Comparison of ENCODE assay signal across 8 cellular contexts in the genomic region with DNA sequence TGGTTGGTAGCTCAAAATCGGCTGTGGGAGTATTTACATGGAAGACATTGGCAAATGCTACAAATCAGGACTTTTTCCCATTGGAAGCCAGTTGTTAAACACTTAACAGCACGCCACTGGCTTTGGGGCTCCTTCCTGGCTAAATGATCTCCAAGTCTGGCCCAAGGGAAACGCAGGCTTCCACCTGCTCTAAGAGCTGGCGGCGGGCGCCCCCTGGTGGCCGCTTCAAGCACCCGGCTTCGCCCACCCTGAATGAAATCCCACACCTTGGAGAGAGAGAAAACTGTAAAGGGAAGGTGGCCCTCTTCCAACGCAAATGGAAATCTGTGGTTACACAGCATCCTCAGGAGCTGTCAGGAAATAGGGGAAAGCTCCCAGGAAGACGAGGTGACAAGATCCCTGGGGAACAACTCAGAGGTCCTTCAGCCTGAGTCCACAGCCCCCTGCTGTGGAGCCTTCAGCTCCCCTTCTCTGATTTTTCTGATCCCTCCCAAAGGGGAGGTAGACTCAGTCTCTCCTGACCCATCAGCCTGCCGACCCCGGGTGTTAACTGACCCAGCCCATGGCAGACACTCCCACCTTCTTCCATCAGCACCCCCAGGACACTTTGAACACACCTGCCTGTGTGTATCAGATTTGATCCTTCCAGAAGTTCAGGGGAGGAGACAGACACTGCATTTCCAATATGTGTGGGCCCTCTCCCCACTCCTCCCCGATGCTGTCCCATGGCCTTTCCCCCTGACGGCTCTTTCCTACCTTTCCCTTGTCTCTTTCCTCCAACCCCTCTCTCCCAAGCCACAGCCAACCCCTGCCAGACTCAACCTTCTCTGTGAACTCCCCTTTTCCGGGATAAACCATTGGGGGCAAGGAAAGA.
A peak's percentile ranks its signal among the peaks of the same experiment; 100 is the strongest.
DNase-seq lines count a peak whose midpoint lies in the region; ATAC-seq and TF ChIP-seq lines count a peak whose summit lies in the region.

No MANE protein-coding gene starts in this region.

- H3K4me3 ChIP-seq in GM12875 (ENCODE audit: low read depth, low read length) = no peak overlapping the region

- ATAC-seq in HG03175 (IDR thresholded peaks at IDR 0.05; ENCODE audit: unreplicated experiment) (peak; percentile 61), HG02884 (IDR thresholded peaks at IDR 0.05; ENCODE audit: unreplicated experiment) (no peak)

- TF ChIP-seq CTCF in GM12875 (IDR thresholded peaks at IDR 0.05; ENCODE audit: borderline replicate concordance, insufficient read depth, low read depth, low read length) = peak; percentile 87

- DNase-seq in NCI-H345 treated with DMSO at 0.1 percent for 48 hours (lab: John Stamatoyannopoulos, UW; ENCODE audit: unreplicated experiment) (peak; percentile 74), kidney glomerular epithelial cell (lab: John Stamatoyannopoulos, UW) (peak; percentile 68)
- DNase-seq in activated CD4-positive, CD25-positive, alpha-beta regulatory T cell treated with anti-CD3 and anti-CD28 coated beads, Interleukin-2, amount 50 U/mL, for 16 hours (ENCODE audit: low read depth, low spot score) = peak; percentile 53
- peak; percentile 70 for DNase-seq in central memory CD4-positive, alpha-beta T cell
- DNase-seq in stimulated activated CD4-positive, alpha-beta T cell treated with anti-CD3 and anti-CD28 coated beads, Interleukin-2, amount 100 ng/mL, for 4 hours (ENCODE audit: low read depth) = peak; percentile 59
